8 cellular contexts compared by ENCODE assay signal in the genomic region with DNA sequence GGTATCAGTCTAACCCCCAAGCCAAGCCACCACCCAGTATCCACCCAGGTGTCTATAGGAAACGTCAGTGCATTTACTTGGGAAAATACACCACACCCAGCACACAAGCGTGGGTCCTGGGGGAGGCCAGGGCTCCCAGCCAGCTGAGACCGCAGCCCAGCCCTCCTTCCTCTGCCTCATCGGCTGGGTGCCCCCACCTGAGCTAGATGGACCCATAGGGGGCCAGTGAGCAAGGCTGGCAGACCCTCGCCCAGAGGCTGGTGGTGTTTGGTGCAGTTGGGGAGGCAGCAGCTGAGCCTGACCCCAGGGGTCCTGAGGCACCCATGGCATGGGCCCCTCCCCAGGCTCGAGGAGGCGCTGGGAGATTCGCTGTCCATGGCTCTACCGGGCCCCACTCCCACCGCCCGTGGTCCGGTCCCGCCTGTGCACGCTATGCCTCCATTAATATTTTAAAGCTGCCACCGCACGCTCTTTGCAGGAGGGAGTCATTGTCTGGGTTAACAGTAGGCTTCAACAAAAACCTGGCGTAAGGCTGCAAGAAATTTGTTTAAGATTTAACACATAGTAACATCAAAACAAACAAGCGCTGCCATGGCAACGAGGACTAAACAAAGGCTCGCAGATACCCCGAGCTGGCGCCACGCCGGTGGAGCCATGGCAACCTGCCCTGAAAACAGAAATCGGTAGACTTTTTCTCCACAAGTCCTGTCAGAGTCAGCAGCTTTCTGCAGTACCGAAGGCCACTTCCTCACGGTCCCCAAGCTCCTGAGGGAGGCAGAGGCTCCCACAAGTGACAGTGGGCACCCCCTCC. TPM values are rescaled to one million over a fixed set of nuclear protein-coding genes. Genes with fewer than 3 reads are reported as not detected.
A peak's percentile ranks its signal among the peaks of the same experiment; 100 is the strongest.
DNase-seq lines count a peak whose midpoint lies in the region; ATAC-seq and TF ChIP-seq lines count a peak whose summit lies in the region.

No MANE protein-coding gene starts in this region.

- H3K36me3 ChIP-seq in right atrium auricular region, result no peaks in the 10 kb centered on the region

- TF ChIP-seq POLR2A in NB4 (IDR thresholded peaks at IDR 0.05; ENCODE audit: extremely low read depth, insufficient read length), result no peak

- ATAC-seq in GM21825 (IDR thresholded peaks at IDR 0.05; ENCODE audit: unreplicated experiment), result no peak

- H3K4me3 ChIP-seq in NB4 (ENCODE audit: low read depth, low read length) (no peak overlapping the region), astrocyte of the spinal cord (ENCODE audit: low read depth, low read length) (no peak overlapping the region), right atrium auricular region (peak overlapping the region in 1 of 2 donors; percentile 31)

- no peaks in the 10 kb centered on the region for H3K27me3 ChIP-seq in right atrium auricular region

- DNase-seq in DMS 273 (lab: John Stamatoyannopoulos, UW; ENCODE audit: unreplicated experiment) (peak; percentile 91), NB4 (ENCODE audit: low read depth) (peak; percentile 58), SW480 (ENCODE audit: low spot score) (peak; percentile 84), astrocyte of the spinal cord (ENCODE audit: low read depth, low spot score) (peak; percentile 87), right atrium auricular region (ENCODE audit: low spot score) (peak; percentile 90), retina (peak; percentile 86), amniotic stem cell (lab: John Stamatoyannopoulos, UW) (no peak)

- H3K27ac ChIP-seq in right atrium auricular region, result peak overlapping the region; percentile 1 to 58

- no peaks in the 10 kb centered on the region for H3K9me3 ChIP-seq in right atrium auricular region

- peaks cover 0 to 57% of the 10 kb centered on the region in 2 donors for H3K4me1 ChIP-seq in right atrium auricular region

- TF ChIP-seq CTCF in NB4 (IDR thresholded peaks at IDR 0.05; ENCODE audit: low read depth, low read length) (no peak), astrocyte of the spinal cord (IDR thresholded peaks at IDR 0.05; ENCODE audit: low read depth, low read length) (no peak), right atrium auricular region (IDR thresholded peaks at IDR 0.05) (no peak)

- in situ Hi-C loops in astrocyte of the spinal cord (cut with HindIII; ENCODE audit: low sequenced_read_pairs), result no loop called here

RNA-seq across cellular contexts. Expression of a gene that starts 20.6 kb away (rescaled TPM):
- 10 to 100 TPM; 12.2 to 15.7 TPM for total RNA-seq in right atrium auricular region
